ENCODE assay signal across 9 cellular contexts in genomic region chrX:2707334-2707760, GRCh38. TPM values are rescaled to one million over a fixed set of nuclear protein-coding genes. Genes with fewer than 3 reads are reported as not detected.
DNase-seq lines count a peak whose midpoint lies in the region; ATAC-seq and TF ChIP-seq lines count a peak whose summit lies in the region.
"Had no signal": no experiment of that assay in that cellular context is flagged by ENCODE, and none has a peak within 500 bp of the region (broad histone marks: within the 10 kb centered on the region; RNA-seq: fewer than 3 reads in every experiment).

No MANE protein-coding gene starts in this region.

- intact Hi-C loops in adrenal gland (cut with DNase I) = no loop called here

- TF ChIP-seq CTCF in GM12864 (IDR thresholded peaks at IDR 0.05; ENCODE audit: low read depth, low read length, missing control alignments) (no peak), adrenal gland (IDR thresholded peaks at IDR 0.05) (no peak)

- H3K4me3 ChIP-seq in GM12864 (ENCODE audit: low read depth, low read length) = no peak overlapping the region
- no peak overlapping the region for H3K4me3 ChIP-seq in NT2/D1 (ENCODE audit: insufficient read length, low read depth)
- H3K4me3 ChIP-seq in adrenal gland = no peak overlapping the region

- H3K9me3 ChIP-seq in NT2/D1 (ENCODE audit: insufficient read depth, low read length) (no peaks in the 10 kb centered on the region), adrenal gland (replicated peaks in 1 of 3) (no peaks in the 10 kb centered on the region)

- no peak for TF ChIP-seq POLR2A in adrenal gland (IDR thresholded peaks at IDR 0.05)

- H3K27me3 ChIP-seq in NT2/D1 (ENCODE audit: insufficient read depth, insufficient read length) = no peaks in the 10 kb centered on the region
- no peaks in the 10 kb centered on the region for H3K27me3 ChIP-seq in adrenal gland

- DNase-seq in GM12864 (ENCODE audit: low read depth) = peak; percentile 89
- DNase-seq in NT2/D1 (ENCODE audit: low read depth, low spot score) = peak; percentile 61
- DNase-seq in adrenal gland = peak; percentile 38 to 89 (median 75)
- DNase-seq in iPS-NIHi7 (ENCODE audit: extremely low spot score) = peak; percentile 59
- peak; percentile 53 for DNase-seq in stimulated activated CD4-positive, alpha-beta T cell treated with anti-CD3 and anti-CD28 coated beads, Interleukin-4, amount 100 ng/mL, for 1 hour
- no peak for DNase-seq in HuH-7.5 (ENCODE audit: low spot score)
- DNase-seq in NCI-H2081 (lab: John Stamatoyannopoulos, UW) = no peak

- H3K36me3 ChIP-seq in NT2/D1 (ENCODE audit: insufficient read depth, insufficient read length, low read length) (peaks cover 22% of the 10 kb centered on the region), adrenal gland (replicated peaks in 1 of 2) (no peaks in the 10 kb centered on the region)

- ATAC-seq in HG02571 (IDR thresholded peaks at IDR 0.05; ENCODE audit: unreplicated experiment) = peak; percentile 86

- 5 to 20% (median 9%) methylated on average over 5 to 12 of the region's 12 CpGs for WGBS in adrenal gland, 4 donors

- H3K4me1 ChIP-seq in NT2/D1 (ENCODE audit: insufficient read depth, insufficient read length) (peaks cover 10% of the 10 kb centered on the region), adrenal gland (replicated peaks in 1 of 2) (peaks cover 12 to 37% of the 10 kb centered on the region in 2 donors)

- H3K9ac ChIP-seq in NT2/D1 (ENCODE audit: insufficient read length, low read depth) = no peak overlapping the region

- peak overlapping the region in 2 of 5 donors; percentile 45 to 57 for H3K27ac ChIP-seq in adrenal gland

RNA-seq across cellular contexts. Expression of gene CD99, which starts 16.3 kb away (rescaled TPM):
- 100 to 1,000 TPM in 7 of 8 donors, 10 to 100 TPM in 1; 89.4 to 266 (median 185) TPM for total RNA-seq in adrenal gland
- 100 to 1,000 TPM; 166 to 202 (median 166) TPM for polyA plus RNA-seq in adrenal gland

RNA-seq across cellular contexts. Expression of gene XG, which starts 44.5 kb away (rescaled TPM):
- not detected for total RNA-seq in adrenal gland
- under 1 TPM in 1 of 3 donors, not detected in 2; 0.07 TPM for polyA plus RNA-seq in adrenal gland
- total RNA-seq: glomerular endothelial cell had no signal

Comparison
In these comparisons a context has a peak if more than half of its experiments do, and no peak if none do; other contexts are left out.
1. DNase-seq: peak in GM12864 (single experiment), NT2/D1 (single experiment), adrenal gland (7 of 7), iPS-NIHi7 (single experiment) and stimulated activated CD4-positive, alpha-beta T cell treated with anti-CD3 and anti-CD28 coated beads, Interleukin-4, amount 100 ng/mL, for 1 hour (single experiment); none in HuH-7.5 (single experiment) and NCI-H2081 (0 of 2).